In genomic region chr5:163712011-163712410, GRCh38 we compare ENCODE assay signal across 23 cellular contexts.
DNase-seq lines count a peak whose midpoint lies in the region; ATAC-seq, FAIRE-seq and TF ChIP-seq lines count a peak whose summit lies in the region.
"Had no signal": no experiment of that assay in that cellular context is flagged by ENCODE, and none has a peak within 500 bp of the region (broad histone marks: within the 10 kb centered on the region; RNA-seq: fewer than 3 reads in every experiment).

No MANE protein-coding gene starts in this region.

- H3K27me3 Mint-ChIP-seq in MCF 10A (ENCODE audit: insufficient read depth, unreplicated experiment), result no peaks in the 10 kb centered on the region

- H3K27me3 ChIP-seq in breast epithelium, result no peaks in the 10 kb centered on the region
- no peaks in the 10 kb centered on the region for H3K27me3 ChIP-seq in endothelial cell of umbilical vein (ENCODE audit: control insufficient read depth in 2 of 2, insufficient read depth in 2 of 2, low read length in 2 of 2)
- H3K27me3 ChIP-seq in ovary, result no peaks in the 10 kb centered on the region
- H3K27me3 ChIP-seq: Peyer's patch had no signal

- no peak overlapping the region for H3K4me2 ChIP-seq in endothelial cell of umbilical vein (ENCODE audit: insufficient read depth, low read length)

- H3K27ac Mint-ChIP-seq in MCF 10A (ENCODE audit: low read depth, unreplicated experiment), result no peak overlapping the region
- H3K27ac Mint-ChIP-seq: CD8-positive, alpha-beta T cell had no signal

- H3K36me3 Mint-ChIP-seq in MCF 10A (ENCODE audit: insufficient read depth, unreplicated experiment), result no peaks in the 10 kb centered on the region
- H3K36me3 Mint-ChIP-seq: CD8-positive, alpha-beta T cell had no signal

- no TSS peak for BruUV-seq in MCF 10A (replicated peaks; lab: Mats Ljungman, UMichigan)
- no TSS peak for BruUV-seq in endothelial cell of umbilical vein (replicated peaks; lab: Mats Ljungman, UMichigan)

- no peak overlapping the region for H3K4me3 Mint-ChIP-seq in MCF 10A (ENCODE audit: unreplicated experiment)
- H3K4me3 Mint-ChIP-seq: CD8-positive, alpha-beta T cell had no signal

- H3K27ac ChIP-seq in breast epithelium, result no peak overlapping the region
- H3K27ac ChIP-seq in endothelial cell of umbilical vein (ENCODE audit: insufficient read depth, low read depth, low read length), result no peak overlapping the region
- no peak overlapping the region for H3K27ac ChIP-seq in ovary
- H3K27ac ChIP-seq: Peyer's patch had no signal

- peaks cover 18% of the 10 kb centered on the region for H3K9me3 Mint-ChIP-seq in MCF 10A (ENCODE audit: unreplicated experiment)
- H3K9me3 Mint-ChIP-seq: CD8-positive, alpha-beta T cell had no signal

- H3K9me1 ChIP-seq in endothelial cell of umbilical vein (replicated peaks; ENCODE audit: control insufficient read depth, extremely low read depth, insufficient read depth, low read length), result no peaks in the 10 kb centered on the region

- intact Hi-C loops in MCF 10A (cut with micrococcal nuclease) (no loop called here), breast epithelium (cut with DNase I; ENCODE audit: low total_unique reads) (no loop called here), endothelial cell of umbilical vein (cut with micrococcal nuclease) (no loop called here), ovary (cut with DNase I) (no loop called here)

- no peak overlapping the region for H3K9ac ChIP-seq in endothelial cell of umbilical vein (replicated peaks; ENCODE audit: extremely low read depth, insufficient read depth, low read length)

- dilution Hi-C loops in endothelial cell of umbilical vein (cut with MboI; ENCODE audit: extremely low pct_ligation_motif_present, low sequenced_read_pairs), result no loop called here

- no peaks in the 10 kb centered on the region for H4K20me1 ChIP-seq in endothelial cell of umbilical vein (replicated peaks; ENCODE audit: control insufficient read depth, extremely low read depth, insufficient read depth, low read length)

- H3K4me1 Mint-ChIP-seq in MCF 10A (ENCODE audit: insufficient read depth, unreplicated experiment), result peaks cover 8% of the 10 kb centered on the region

- TF ChIP-seq POLR2A in breast epithelium (IDR thresholded peaks at IDR 0.05) (no peak), endothelial cell of umbilical vein (IDR thresholded peaks at IDR 0.05; ENCODE audit: low read depth, low read length) (no peak), ovary (IDR thresholded peaks at IDR 0.05) (no peak)

- DNase-seq in MCF 10A (ENCODE audit: unreplicated experiment), result peak; percentile 24
- no peak for DNase-seq in breast epithelium (ENCODE audit: low spot score in 2 of 2)
- DNase-seq in RPMI7951 (ENCODE audit: low read depth), result peak; percentile 27
- DNase-seq in endothelial cell of umbilical vein (ENCODE audit: low read depth, low spot score), result no peak
- no peak for DNase-seq in AML-193 (lab: John Stamatoyannopoulos, UW)
- DNase-seq in ovary, result no peak
- no peak for DNase-seq in HPDE6-E6E7 (ENCODE audit: extremely low spot score)
- DNase-seq: 8988T; C1 segment of cervical spinal cord; CD8-positive, alpha-beta T cell; DND-41; GF-D8; NCI-H1092 treated with DMSO at 0.1 percent for 48 hours; NCI-H1436 treated with DMSO at 0.1 percent for 48 hours; NCI-H1930; NCI-H2227 treated with DMSO at 0.1 percent for 48 hours; NCI-H524; NCI-H82; Peyer's patch; Right ventricle myocardium superior had no signal

- ATAC-seq in HG02763 (IDR thresholded peaks at IDR 0.05; ENCODE audit: unreplicated experiment), result no peak
- ATAC-seq: CD8-positive, alpha-beta T cell had no signal

- no peaks in the 10 kb centered on the region for H3K4me1 ChIP-seq in breast epithelium
- peaks cover 13% of the 10 kb centered on the region for H3K4me1 ChIP-seq in endothelial cell of umbilical vein (ENCODE audit: control insufficient read depth, extremely low read depth, insufficient read depth, low read length)
- H3K4me1 ChIP-seq in ovary (ENCODE audit: insufficient read depth), result no peaks in the 10 kb centered on the region
- H3K4me1 ChIP-seq: Peyer's patch had no signal

- CTCF ChIA-PET in MCF 10A (lab: Yijun Ruan, JAX), result interaction anchor here (1.4 to 3.9 kb wide), 2 partner anchors 16 to 763 kb away, joined by 3 to 19 read pairs; no protein-coding TSS in a partner anchor
- CTCF ChIA-PET in endothelial cell of umbilical vein (lab: Charles Lee), result interaction anchor here (0.8 to 1.3 kb wide), 2 partner anchors 9 to 39 kb away, joined by 3 read pairs; no protein-coding TSS in a partner anchor

- H3K4me3 ChIP-seq in breast epithelium (no peak overlapping the region), endothelial cell of umbilical vein (replicated peaks in 1 of 3; ENCODE audit: insufficient read depth in 1 of 3, low read depth in 1 of 3, low read length in 3 of 3) (no peak overlapping the region), ovary (no peak overlapping the region)
- H3K4me3 ChIP-seq: Peyer's patch had no signal

- POLR2A ChIA-PET in MCF 10A (lab: Yijun Ruan, JAX) (no interaction called here), endothelial cell of umbilical vein (lab: Charles Lee) (no interaction called here)

- H3K79me2 ChIP-seq in endothelial cell of umbilical vein (ENCODE audit: control insufficient read depth, insufficient read depth, low read length), result no peaks in the 10 kb centered on the region

- FAIRE-seq in endothelial cell of umbilical vein (lab: Jason Lieb, UNC), result no peak
- FAIRE-seq: GM19239, H1 had no signal

- H3K9me3 ChIP-seq in breast epithelium (no peaks in the 10 kb centered on the region), endothelial cell of umbilical vein (replicated peaks; ENCODE audit: control insufficient read depth, insufficient read depth, low read length) (no peaks in the 10 kb centered on the region), ovary (no peaks in the 10 kb centered on the region)
- H3K9me3 ChIP-seq: Peyer's patch had no signal

- peak overlapping the region; percentile 40 for H2AFZ ChIP-seq in endothelial cell of umbilical vein (ENCODE audit: low read depth, low read length)

- TF ChIP-seq EP300 in ovary (IDR thresholded peaks at IDR 0.05), result no peak

- TF ChIP-seq CTCF in MCF 10A (IDR thresholded peaks at IDR 0.05; ENCODE audit: unreplicated experiment) (no peak), breast epithelium (IDR thresholded peaks at IDR 0.05) (no peak), endothelial cell of umbilical vein (IDR thresholded peaks at IDR 0.05; ENCODE audit: extremely low read depth in 1 of 2, insufficient read depth in 1 of 2, low read depth in 1 of 2, low read length in 2 of 2) (no peak), ovary (IDR thresholded peaks at IDR 0.05) (no peak)

- H3K36me3 ChIP-seq in breast epithelium (no peaks in the 10 kb centered on the region), endothelial cell of umbilical vein (ENCODE audit: control insufficient read depth in 2 of 2, extremely low read depth in 1 of 2, insufficient read depth in 2 of 2, low read length in 2 of 2) (no peaks in the 10 kb centered on the region), ovary (no peaks in the 10 kb centered on the region)
- H3K36me3 ChIP-seq: Peyer's patch had no signal

TF ChIP-seq in endothelial cell of umbilical vein, 7 proteins besides CTCF, POLR2A, EP300 and RAD21:
- TF ChIP-seq GATA2 (IDR thresholded peaks at IDR 0.05; ENCODE audit: insufficient read depth, insufficient read length, low read depth, low read length) (peak; percentile 57), MYC (IDR thresholded peaks at IDR 0.05; ENCODE audit: low read depth, low read length) (no peak), EZH2 (IDR thresholded peaks at IDR 0.05; ENCODE audit: borderline replicate concordance, low read depth, low read length, severe bottlenecking) (no peak), FOS (IDR thresholded peaks at IDR 0.05; ENCODE audit: borderline replicate concordance, insufficient read depth, low read length) (no peak)

Comparison
In these comparisons a context has a peak if more than half of its experiments do, and no peak if none do; other contexts are left out.
1. DNase-seq: peak in MCF 10A (single experiment) and RPMI7951 (single experiment); none in breast epithelium (0 of 2), endothelial cell of umbilical vein (single experiment), AML-193 (0 of 2), ovary (0 of 5) and HPDE6-E6E7 (single experiment).